In the genomic region with DNA sequence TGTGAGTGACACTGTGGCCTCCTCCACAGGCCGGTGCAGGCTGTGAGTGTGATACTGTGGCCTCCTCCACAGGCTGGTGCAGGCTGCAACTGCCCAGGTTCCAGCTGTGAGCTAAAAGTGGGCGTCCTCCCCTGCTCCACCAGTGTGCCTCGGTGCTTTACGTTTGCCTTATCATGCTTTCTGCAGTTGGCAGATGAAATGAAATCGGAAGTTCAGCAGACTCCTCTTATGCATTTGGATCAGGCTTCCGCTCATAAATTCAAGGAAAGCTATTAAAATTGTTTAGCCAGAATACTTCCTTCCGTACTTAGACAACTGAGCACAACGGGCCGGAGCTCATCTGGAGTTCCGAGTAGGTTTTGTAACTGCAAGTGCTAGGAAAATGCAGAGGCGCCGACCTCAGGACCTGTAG, we compare ENCODE assay signal across 13 cellular contexts. TPM values are rescaled to one million over a fixed set of nuclear protein-coding genes. Genes with fewer than 3 reads are reported as not detected.
DNase-seq lines count a peak whose midpoint lies in the region; ATAC-seq and TF ChIP-seq lines count a peak whose summit lies in the region.
"Had no signal": no experiment of that assay in that cellular context is flagged by ENCODE, and none has a peak within 500 bp of the region (broad histone marks: within the 10 kb centered on the region; RNA-seq: fewer than 3 reads in every experiment).

No MANE protein-coding gene starts in this region.

- H3K9me3 ChIP-seq in hepatocyte (ENCODE audit: low read depth) (no peaks in the 10 kb centered on the region), upper lobe of left lung (no peaks in the 10 kb centered on the region)
- H3K9me3 ChIP-seq: ascending aorta had no signal

- TF ChIP-seq POLR2A in upper lobe of left lung (IDR thresholded peaks at IDR 0.05) = no peak

- TF ChIP-seq EP300 in upper lobe of left lung (IDR thresholded peaks at IDR 0.05) = no peak

- no peak overlapping the region for H3K27ac ChIP-seq in hepatocyte
- H3K27ac ChIP-seq in upper lobe of left lung = peak overlapping the region in 2 of 4 donors; percentile 6 to 57
- H3K27ac ChIP-seq in coronary artery = no peak overlapping the region

- H3K4me3 ChIP-seq in hepatocyte (no peak overlapping the region), upper lobe of left lung (peak overlapping the region in 1 of 4 donors; percentile 43), coronary artery (no peak overlapping the region)

- H3K36me3 Mint-ChIP-seq in activated T-cell treated with anti-CD3 and anti-CD28 coated beads, Interleukin-2, amount 50 U/mL, for 72 hours (ENCODE audit: insufficient read depth in 2 of 2) = no peaks in the 10 kb centered on the region
- H3K36me3 Mint-ChIP-seq: stimulated activated effector memory CD8-positive, alpha-beta T cell treated with anti-CD3 and anti-CD28 coated beads, Interleukin-12 subunit alpha, Interleukin-12 subunit beta, amount 100 ng/mL, for 72 hours had no signal

- DNase-seq in activated T-cell treated with anti-CD3 and anti-CD28 coated beads, Interleukin-2, amount 50 U/mL, for 72 hours = no peak
- DNase-seq in activated T-cell treated with anti-CD3 and anti-CD28 coated beads for 4 hours (no peak), UCSD-AML1 (lab: John Stamatoyannopoulos, UW; ENCODE audit: unreplicated experiment) (peak; percentile 54), hepatocyte (ENCODE audit: low spot score) (peak; percentile 14), upper lobe of left lung (no peak), coronary artery (ENCODE audit: low spot score) (no peak), pons (ENCODE audit: low spot score) (no peak)
- no peak for DNase-seq in effector CD8-positive, alpha-beta T cell (lab: John Stamatoyannopoulos, UW)

- no peaks in the 10 kb centered on the region for H3K36me3 ChIP-seq in hepatocyte (replicated peaks; ENCODE audit: insufficient read depth, low read depth)
- H3K36me3 ChIP-seq in upper lobe of left lung = no peaks in the 10 kb centered on the region

- peaks cover 0 to 3% of the 10 kb centered on the region in 2 donors for H3K9me3 Mint-ChIP-seq in activated T-cell treated with anti-CD3 and anti-CD28 coated beads, Interleukin-2, amount 50 U/mL, for 72 hours
- H3K9me3 Mint-ChIP-seq: neural crest cell; stimulated activated effector memory CD8-positive, alpha-beta T cell treated with anti-CD3 and anti-CD28 coated beads, Interleukin-12 subunit alpha, Interleukin-12 subunit beta, amount 100 ng/mL, for 72 hours had no signal

- ATAC-seq in activated T-cell treated with anti-CD3 and anti-CD28 coated beads, Interleukin-2, amount 50 U/mL, for 72 hours (replicated peaks in 1 of 2) = peak in 1 of 2 donors; percentile 12
- peak; percentile 26 to 53 for ATAC-seq in upper lobe of left lung (ENCODE audit: low FRiP score in 2 of 2)

- 64% methylated on average over 12 of the region's 12 CpGs for WGBS in hepatocyte (ENCODE audit: low lambda C conversion rate, missing lambda C conversion rate)
- WGBS in upper lobe of left lung, 2 donors = 47 to 63% methylated on average over 12 of the region's 12 CpGs

- no peaks in the 10 kb centered on the region for H3K27me3 Mint-ChIP-seq in activated T-cell treated with anti-CD3 and anti-CD28 coated beads, Interleukin-2, amount 50 U/mL, for 72 hours (ENCODE audit: low read depth)

- peak overlapping the region; percentile 36 for H3K4me2 ChIP-seq in hepatocyte

- no peaks in the 10 kb centered on the region for H3K9me2 ChIP-seq in hepatocyte (replicated peaks; ENCODE audit: insufficient read depth)

- no peaks in the 10 kb centered on the region for H3K79me2 ChIP-seq in hepatocyte

- peaks cover 34% of the 10 kb centered on the region for H3K4me1 Mint-ChIP-seq in activated T-cell treated with anti-CD3 and anti-CD28 coated beads, Interleukin-2, amount 50 U/mL, for 72 hours (ENCODE audit: low read depth)

- TF ChIP-seq CTCF in hepatocyte (IDR thresholded peaks at IDR 0.05; ENCODE audit: poor library complexity) = no peak
- no peak for TF ChIP-seq CTCF in upper lobe of left lung (IDR thresholded peaks at IDR 0.05)
- no peak for TF ChIP-seq CTCF in coronary artery (IDR thresholded peaks at IDR 0.05)

- peak overlapping the region; percentile 22 to 68 for H3K4me3 Mint-ChIP-seq in activated T-cell treated with anti-CD3 and anti-CD28 coated beads, Interleukin-2, amount 50 U/mL, for 72 hours
- H3K4me3 Mint-ChIP-seq: neural crest cell; stimulated activated effector memory CD8-positive, alpha-beta T cell treated with anti-CD3 and anti-CD28 coated beads, Interleukin-12 subunit alpha, Interleukin-12 subunit beta, amount 100 ng/mL, for 72 hours had no signal

- no peak overlapping the region for H2AFZ ChIP-seq in hepatocyte

- no peaks in the 10 kb centered on the region for H3K27me3 ChIP-seq in hepatocyte
- H3K27me3 ChIP-seq in upper lobe of left lung = no peaks in the 10 kb centered on the region
- H3K27me3 ChIP-seq: ascending aorta had no signal

- H4K20me1 ChIP-seq in hepatocyte (ENCODE audit: insufficient read depth, poor library complexity, severe bottlenecking) = no peaks in the 10 kb centered on the region

- H3K4me1 ChIP-seq in hepatocyte (ENCODE audit: insufficient read depth) (no peaks in the 10 kb centered on the region), upper lobe of left lung (peaks cover 4 to 8% (median 6%) of the 10 kb centered on the region in 4 donors)
- H3K4me1 ChIP-seq: ascending aorta had no signal

- H3K27ac Mint-ChIP-seq in activated T-cell treated with anti-CD3 and anti-CD28 coated beads, Interleukin-2, amount 50 U/mL, for 72 hours = no peak overlapping the region
- H3K27ac Mint-ChIP-seq: stimulated activated effector memory CD8-positive, alpha-beta T cell treated with anti-CD3 and anti-CD28 coated beads, Interleukin-12 subunit alpha, Interleukin-12 subunit beta, amount 100 ng/mL, for 72 hours had no signal

RNA-seq across cellular contexts. Expression of a gene that starts 12.0 kb away (rescaled TPM):
- total RNA-seq in activated T-cell treated with anti-CD3 and anti-CD28 coated beads, Interleukin-2, amount 50 U/mL, for 72 hours = 10 to 100 TPM; 15.4 to 20.4 TPM
- total RNA-seq in hepatocyte = 17.5 and 24.6 TPM in 2 replicates
- 8.0 and 12.2 TPM in 2 replicates for polyA plus RNA-seq in hepatocyte
- total RNA-seq in upper lobe of left lung = 10 to 100 TPM; 30.7 to 44.7 (median 33.1) TPM

RNA-seq across cellular contexts. Expression of a gene that starts 23.9 kb away (rescaled TPM):
- total RNA-seq in activated T-cell treated with anti-CD3 and anti-CD28 coated beads, Interleukin-2, amount 50 U/mL, for 72 hours = 1 to 10 TPM in 1 of 2 donors, under 1 TPM in 1; 0.79 to 1.2 TPM
- 16.1 and 20.3 TPM in 2 replicates for total RNA-seq in hepatocyte
- polyA plus RNA-seq in hepatocyte = 7.7 and 8.8 TPM in 2 replicates
- 1 to 10 TPM in 2 of 6 donors, under 1 TPM in 3, not detected in 1; 0.40 to 4.7 (median 0.89) TPM for total RNA-seq in upper lobe of left lung
- total RNA-seq: activated CD8-positive, alpha-beta memory T cell treated with anti-CD3 and anti-CD28 coated beads for 36 hours; ascending aorta; epithelial cell of proximal tubule had no signal

Comparison
In these comparisons a context has a peak if more than half of its experiments do, and no peak if none do; other contexts are left out.
1. DNase-seq: peak in UCSD-AML1 (single experiment) and hepatocyte (single experiment); none in activated T-cell treated with anti-CD3 and anti-CD28 coated beads, Interleukin-2, amount 50 U/mL, for 72 hours (0 of 2), activated T-cell treated with anti-CD3 and anti-CD28 coated beads for 4 hours (single experiment), upper lobe of left lung (0 of 2), coronary artery (single experiment), effector CD8-positive, alpha-beta T cell (single experiment) and pons (single experiment).